Comparison of ENCODE assay signal across 21 cellular contexts in the genomic region with DNA sequence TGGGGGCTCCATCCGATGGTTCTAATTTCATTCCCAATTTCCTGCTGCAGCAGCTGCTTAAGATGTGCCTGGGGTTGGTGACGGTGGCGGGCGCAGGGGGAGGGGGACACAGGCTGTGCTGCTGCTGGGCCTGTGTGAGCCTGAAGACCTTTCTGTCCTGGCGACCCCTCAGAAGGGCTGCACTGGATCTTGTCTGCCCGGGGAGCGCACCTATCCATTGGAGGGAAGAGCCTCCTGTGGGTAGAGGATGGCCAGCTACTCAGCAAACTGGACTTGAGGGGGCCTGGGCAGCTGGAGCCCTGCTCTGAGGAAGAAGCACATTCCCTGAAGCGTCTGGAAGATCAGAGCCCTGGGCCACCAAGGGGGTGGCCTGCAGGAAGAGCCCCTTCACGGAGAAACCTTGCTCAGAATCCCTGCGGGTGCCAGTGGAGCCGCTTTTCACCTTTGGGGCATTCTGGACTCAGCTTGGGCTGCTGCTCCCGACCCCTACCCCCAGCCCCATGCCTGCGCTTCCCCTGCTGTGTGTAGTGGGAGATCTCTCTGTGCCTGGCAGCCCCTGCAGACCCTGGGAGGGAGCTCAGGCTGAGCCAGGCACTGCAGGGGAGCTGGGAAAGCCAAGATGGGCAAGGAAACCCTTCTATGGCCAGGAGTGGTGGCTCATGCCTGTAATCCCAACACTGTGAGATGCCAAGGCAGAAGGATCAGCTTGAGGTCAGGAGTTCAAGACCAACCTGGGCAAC. TPM values are rescaled to one million over a fixed set of nuclear protein-coding genes. Genes with fewer than 3 reads are reported as not detected.
"Had no signal": no experiment of that assay in that cellular context is flagged by ENCODE, and none has a peak within 500 bp of the region (broad histone marks: within the 10 kb centered on the region; RNA-seq: fewer than 3 reads in every experiment).

No MANE protein-coding gene starts in this region.

- H3K36me3 ChIP-seq: adrenal gland, tibial nerve had no signal

- H3K9me3 Mint-ChIP-seq: activated CD8-positive, alpha-beta T cell treated with anti-CD3 and anti-CD28 coated beads for 36 hours; activated naive CD4-positive, alpha-beta T cell treated with anti-CD3 and anti-CD28 coated beads, Interleukin-2, amount 50 U/mL, for 24 hours; natural killer cell treated with Interleukin-12 subunit alpha and Interleukin-12 subunit beta and Interleukin-15 and Interleukin-18, amount 100 ng/mL, for 72 hours; stimulated activated effector memory CD8-positive, alpha-beta T cell treated with anti-CD3 and anti-CD28 coated beads, Interleukin-12 subunit alpha, Interleukin-12 subunit beta, amount 100 ng/mL, for 72 hours; WTC11 had no signal

- H3K27ac Mint-ChIP-seq: activated CD8-positive, alpha-beta T cell treated with anti-CD3 and anti-CD28 coated beads for 36 hours; activated naive CD4-positive, alpha-beta T cell treated with anti-CD3 and anti-CD28 coated beads, Interleukin-2, amount 50 U/mL, for 24 hours; natural killer cell treated with Interleukin-12 subunit alpha and Interleukin-12 subunit beta and Interleukin-15 and Interleukin-18, amount 100 ng/mL, for 72 hours; progenitor cell of endocrine pancreas; stimulated activated effector memory CD8-positive, alpha-beta T cell treated with anti-CD3 and anti-CD28 coated beads, Interleukin-12 subunit alpha, Interleukin-12 subunit beta, amount 100 ng/mL, for 72 hours; WTC11 had no signal

- H3K27me3 ChIP-seq: adrenal gland, tibial nerve had no signal

- ATAC-seq: activated CD8-positive, alpha-beta T cell treated with anti-CD3 and anti-CD28 coated beads for 36 hours; left lobe of liver; natural killer cell treated with Interleukin-12 subunit alpha and Interleukin-12 subunit beta and Interleukin-15 and Interleukin-18, amount 100 ng/mL, for 72 hours; stimulated activated effector memory CD8-positive, alpha-beta T cell treated with anti-CD3 and anti-CD28 coated beads, Interleukin-12 subunit alpha, Interleukin-12 subunit beta, amount 100 ng/mL, for 72 hours; WTC11 had no signal

- DNase-seq: activated CD4-positive, alpha-beta T cell treated with anti-CD3 and anti-CD28 coated beads for 4 hours; activated CD8-positive, alpha-beta memory T cell treated with anti-CD3 and anti-CD28 coated beads, Interleukin-2, amount 50 U/mL, for 4 hours; activated CD8-positive, alpha-beta T cell treated with anti-CD3 and anti-CD28 coated beads for 36 hours; activated effector memory CD4-positive, alpha-beta T cell treated with anti-CD3 and anti-CD28 coated beads, Interleukin-2, amount 50 U/mL, for 16 hours; activated T-cell treated with anti-CD3 and anti-CD28 coated beads, Interleukin-2, amount 50 U/mL, for 48 hours; adrenal gland; central memory CD4-positive, alpha-beta T cell; effector CD8-positive, alpha-beta T cell; foreskin melanocyte; stimulated activated CD4-positive, alpha-beta T cell treated with anti-CD3 and anti-CD28 coated beads, Interleukin-12 subunit alpha, Interleukin-12 subunit beta, amount 100 ng/mL, for 4 hours; stimulated activated CD4-positive, alpha-beta T cell treated with anti-CD3 and anti-CD28 coated beads, Interleukin-2, amount 100 ng/mL, for 24 hours had no signal

- H3K4me3 ChIP-seq: adrenal gland, tibial nerve had no signal

- H3K36me3 Mint-ChIP-seq: activated naive CD4-positive, alpha-beta T cell treated with anti-CD3 and anti-CD28 coated beads, Interleukin-2, amount 50 U/mL, for 24 hours; natural killer cell treated with Interleukin-12 subunit alpha and Interleukin-12 subunit beta and Interleukin-15 and Interleukin-18, amount 100 ng/mL, for 72 hours; stimulated activated effector memory CD8-positive, alpha-beta T cell treated with anti-CD3 and anti-CD28 coated beads, Interleukin-12 subunit alpha, Interleukin-12 subunit beta, amount 100 ng/mL, for 72 hours; WTC11 had no signal

- H3K27ac ChIP-seq: adrenal gland, tibial nerve had no signal

- H3K27me3 Mint-ChIP-seq: activated CD8-positive, alpha-beta T cell treated with anti-CD3 and anti-CD28 coated beads for 36 hours; activated naive CD4-positive, alpha-beta T cell treated with anti-CD3 and anti-CD28 coated beads, Interleukin-2, amount 50 U/mL, for 24 hours had no signal

- H3K9me3 ChIP-seq: adrenal gland, tibial nerve had no signal

- H3K4me3 Mint-ChIP-seq: activated CD8-positive, alpha-beta T cell treated with anti-CD3 and anti-CD28 coated beads for 36 hours; activated naive CD4-positive, alpha-beta T cell treated with anti-CD3 and anti-CD28 coated beads, Interleukin-2, amount 50 U/mL, for 24 hours; natural killer cell treated with Interleukin-12 subunit alpha and Interleukin-12 subunit beta and Interleukin-15 and Interleukin-18, amount 100 ng/mL, for 72 hours; stimulated activated effector memory CD8-positive, alpha-beta T cell treated with anti-CD3 and anti-CD28 coated beads, Interleukin-12 subunit alpha, Interleukin-12 subunit beta, amount 100 ng/mL, for 72 hours; WTC11 had no signal

RNA-seq across cellular contexts. Expression of a gene that starts 17.8 kb away (rescaled TPM):
- total RNA-seq: natural killer cell treated with Interleukin-12 subunit alpha and Interleukin-12 subunit beta and Interleukin-15 and Interleukin-18, amount 100 ng/mL, for 72 hours had no signal

RNA-seq across cellular contexts. Expression of a gene that starts 31.7 kb away (rescaled TPM):
- total RNA-seq: activated CD8-positive, alpha-beta T cell treated with anti-CD3 and anti-CD28 coated beads for 36 hours; fibroblast of lung; left lobe of liver; mucosa of gallbladder; natural killer cell treated with Interleukin-12 subunit alpha and Interleukin-12 subunit beta and Interleukin-15 and Interleukin-18, amount 100 ng/mL, for 72 hours; progenitor cell of endocrine pancreas; T-helper 2 cell treated with Interferon-gamma antibody and Interleukin-4, amounts not matched to agents 100 ng/mL and 5 ng/mL, for 36 hours; WTC11 had no signal
- polyA plus RNA-seq: fibroblast of lung had no signal
